In genomic region chr16:46982335-46982734, GRCh38 we compare ENCODE assay signal across 18 cellular contexts. TPM values are rescaled to one million over a fixed set of nuclear protein-coding genes. Genes with fewer than 3 reads are reported as not detected.
DNase-seq lines count a peak whose midpoint lies in the region; ATAC-seq, FAIRE-seq and TF ChIP-seq lines count a peak whose summit lies in the region.
"Had no signal": no experiment of that assay in that cellular context is flagged by ENCODE, and none has a peak within 500 bp of the region (broad histone marks: within the 10 kb centered on the region; RNA-seq: fewer than 3 reads in every experiment).

No MANE protein-coding gene starts in this region.

- H3K9ac ChIP-seq in GM12878 (ENCODE audit: control insufficient read depth, insufficient read depth, low read length): no peak overlapping the region

- ATAC-seq in HG02870 (IDR thresholded peaks at IDR 0.05; ENCODE audit: unreplicated experiment) (peak; percentile 54), GM12878 (peak; percentile 79)
- ATAC-seq: K562, Right ventricle myocardium inferior had no signal

- H3K4me3 ChIP-seq in GM12878: no peak overlapping the region
- H3K4me3 ChIP-seq: K562, PC-9 had no signal

- 26% methylated on average over 4 of the region's 4 CpGs for WGBS in GM12878 (ENCODE audit: insufficient coverage, insufficient replicate concordance, low lambda C conversion rate, missing lambda C conversion rate)

- no TSS peak for BruUV-seq in GM12878 (replicated peaks; lab: Mats Ljungman, UMichigan)

- H3K9me3 ChIP-seq in GM12878 (replicated peaks; ENCODE audit: control insufficient read depth, insufficient read depth, low read length): no peaks in the 10 kb centered on the region

- SMC1A ChIA-PET in GM12878 (lab: Charles Lee; ENCODE audit: uncharacterized antibody, unreplicated experiment): interaction anchor here (1.0 to 1.3 kb wide), 2 partner anchors 8 to 42 kb away, joined by 3 to 4 read pairs; no protein-coding TSS in a partner anchor

- TF ChIP-seq EP300 in GM12878 (IDR thresholded peaks at IDR 0.05; ENCODE audit: borderline replicate concordance in 1 of 2, control insufficient read depth in 1 of 2, low read depth in 2 of 2, low read length in 2 of 2): no peak

- DNase-seq in GM12892 (ENCODE audit: insufficient read length): no peak
- peak; percentile 58 for DNase-seq in GM20000 (ENCODE audit: low spot score)
- no peak for DNase-seq in GM12878 (ENCODE audit: low read depth, low spot score)
- DNase-seq in D341Med (ENCODE audit: low spot score): no peak
- DNase-seq in NCI-H2081 treated with DMSO at 0.1 percent for 48 hours (lab: John Stamatoyannopoulos, UW): no peak
- DNase-seq in activated CD4-positive, CD25-positive, alpha-beta regulatory T cell treated with anti-CD3 and anti-CD28 coated beads, Interleukin-2, amount 50 U/mL, for 72 hours: no peak
- DNase-seq: C1 segment of cervical spinal cord, DMS 273 treated with DMSO at 0.1 percent for 48 hours, GF-D8, HCEC 1CT, NCI-H1436 treated with DMSO at 0.1 percent for 48 hours, NCI-H2029 treated with DMSO at 0.1 percent for 48 hours, NCI-H774, PC-9 had no signal

- FAIRE-seq in GM12892 (lab: Jason Lieb, UNC) (peak; percentile 87), GM12878 (lab: Jason Lieb, UNC) (no peak)
- FAIRE-seq: GM18507, K562 had no signal

- TF ChIP-seq POLR2A in GM12892 (IDR thresholded peaks at IDR 0.05; ENCODE audit: low read depth, low read length): no peak
- TF ChIP-seq POLR2A in GM12878 (IDR thresholded peaks at IDR 0.05; ENCODE audit: low read depth, low read length): no peak

- POLR2A ChIA-PET in GM12878 (lab: Charles Lee): no interaction called here

- no peaks in the 10 kb centered on the region for H3K4me1 ChIP-seq in GM12878 (ENCODE audit: control insufficient read depth, insufficient read depth, low read length)

- CTCF ChIA-PET in GM12878 (lab: Yijun Ruan, JAX): interaction anchor here (1.4 kb wide), 1 partner anchor 9 kb away, joined by 4 read pairs; the partner anchor contains the start of gene DNAJA2

- H3K4me2 ChIP-seq in GM12878 (ENCODE audit: control insufficient read depth, insufficient read depth): no peak overlapping the region
- H3K4me2 ChIP-seq: PC-9 had no signal

- TF ChIP-seq CTCF in GM20000 (IDR thresholded peaks at IDR 0.05; ENCODE audit: extremely low read depth, missing control alignments) (no peak), GM12878 (IDR thresholded peaks at IDR 0.05 in 2 of 3, conservative IDR thresholded peaks at IDR 0.05 in 1 of 3; ENCODE audit: control insufficient read depth in 2 of 3, extremely low read depth in 1 of 3, insufficient read depth in 1 of 3, low read depth in 3 of 3, low read length in 3 of 3) (no peak)

- no peak overlapping the region for H3K27ac ChIP-seq in GM12878 (ENCODE audit: control insufficient read depth, insufficient read depth)
- H3K27ac ChIP-seq: PC-9 had no signal

- in situ Hi-C loops in GM12878 (cut with MboI): no loop called here

- intact Hi-C loops in GM12878 (cut with micrococcal nuclease; ENCODE audit: unreplicated experiment): no loop called here

- no peak for TF ChIP-seq RAD21 in GM12878 (IDR thresholded peaks at IDR 0.05; ENCODE audit: insufficient read depth, low read depth, low read length)

- H4K20me1 ChIP-seq in GM12878 (ENCODE audit: control insufficient read depth, insufficient read depth): no peaks in the 10 kb centered on the region

- no peaks in the 10 kb centered on the region for H3K27me3 ChIP-seq in GM12878 (replicated peaks in 1 of 2; ENCODE audit: control insufficient read depth in 2 of 2, insufficient read depth in 2 of 2, low read length in 1 of 2)

- RAD21 ChIA-PET in GM12878 (lab: Charles Lee; ENCODE audit: unreplicated experiment): interaction anchor here (2.9 kb wide), 1 partner anchor 9 kb away, joined by 7 read pairs; the partner anchor contains the start of gene DNAJA2

- H3K36me3 ChIP-seq in GM12878 (ENCODE audit: control insufficient read depth in 2 of 2, insufficient read depth in 2 of 2, low read length in 1 of 2): no peaks in the 10 kb centered on the region

- H2AFZ ChIP-seq in GM12878 (ENCODE audit: control insufficient read depth, low read depth, low read length): no peak overlapping the region
- H2AFZ ChIP-seq: PC-9 had no signal

- H3K79me2 ChIP-seq in GM12878 (ENCODE audit: control insufficient read depth, insufficient read depth, low read length): no peaks in the 10 kb centered on the region

TF ChIP-seq in GM12878, 131 proteins besides CTCF, POLR2A, EP300 and RAD21:
- TF ChIP-seq ZBTB33 (IDR thresholded peaks at IDR 0.05) (no peak), RFX5 (IDR thresholded peaks at IDR 0.05; ENCODE audit: low read depth, low read length) (no peak)

RNA-seq across cellular contexts. Expression of gene DNAJA2, which starts 8.9 kb away (rescaled TPM):
- 46.4 TPM for polyA plus RNA-seq in GM12892 (2012; ENCODE audit: missing spikeins)
- 54.2 and 54.9 TPM in 2 replicates for total RNA-seq in GM12878 (2013; cell fraction: nucleolus; rRNA removed)
- total RNA-seq in GM12878 (2014; rRNA removed) (58.6 and 74.7 TPM in 2 replicates), GM12878 (2014; rRNA removed; fragmentation: Illumina TruSeq; extraction: Trizol) (74.5 and 75.6 TPM in 2 replicates), GM12878 (2021) (71.8 and 74.1 TPM in 2 replicates)
- polyA plus RNA-seq in GM12878 (2011; ENCODE audit: low read depth): 32.3 TPM
- polyA plus RNA-seq in GM12878 (2011; rRNA removed) (26.2 and 37.4 TPM in 2 replicates), GM12878 (2014; fragmentation: Illumina TruSeq; extraction: Trizol) (57.7 and 67.2 TPM in 2 replicates), GM12878 (2014; fragmentation: Nextera tagmentation; extraction: Ambion mirVana) (10 to 100 TPM; 40.4 to 43.5 TPM), GM12878 (2014; rRNA removed) (33.6 and 33.8 TPM in 2 replicates), GM12878 (2016; fragmentation: Nextera tagmentation; extraction: Ambion mirVana) (10 to 100 TPM; 94.4 to 96.4 TPM)
- 7.6 and 9.1 TPM in 2 replicates for polyA plus RNA-seq in GM12878 (2011; cell fraction: cytosol; rRNA removed)
- 14.8 and 20.9 TPM in 2 replicates for polyA plus RNA-seq in GM12878 (2011; cell fraction: nucleus; rRNA removed)
- 35.2 and 43.8 TPM in 2 replicates for polyA plus RNA-seq in GM12878 (2012)
- 30.4 and 50.9 TPM in 2 replicates for polyA minus RNA-seq in GM12878 (2011; rRNA and poly(A)+ RNA removed)
- 22.9 and 23.4 TPM in 2 replicates for polyA minus RNA-seq in GM12878 (2011; cell fraction: cytosol; rRNA and poly(A)+ RNA removed)
- 17.0 and 23.0 TPM in 2 replicates for polyA minus RNA-seq in GM12878 (2011; cell fraction: nucleus; rRNA and poly(A)+ RNA removed)
